ENCODE assay signal across 22 cellular contexts in genomic region chr11:27401760-27402316, GRCh38. TPM values are rescaled to one million over a fixed set of nuclear protein-coding genes. Genes with fewer than 3 reads are reported as not detected.
DNase-seq lines count a peak whose midpoint lies in the region; ATAC-seq and TF ChIP-seq lines count a peak whose summit lies in the region.
"Had no signal": no experiment of that assay in that cellular context is flagged by ENCODE, and none has a peak within 500 bp of the region (broad histone marks: within the 10 kb centered on the region; RNA-seq: fewer than 3 reads in every experiment).

No MANE protein-coding gene starts in this region.

- H3K27ac ChIP-seq in SK-N-MC (peak overlapping the region; percentile 52; the same call in 1 of the 2 replicates), liver (ENCODE audit: low read depth in 1 of 2, low read length in 2 of 2) (peak overlapping the region; percentile 77 to 80), upper lobe of left lung (no peak overlapping the region), suprapubic skin (no peak overlapping the region)
- H3K27ac ChIP-seq: BLaER1 treated with 17β-estradiol and CSF1 and Interleukin-3, amounts not matched to agents 10 nM and 100 nM; esophagus squamous epithelium; ovary; uterus had no signal

- H3K36me3 ChIP-seq in SK-N-MC (ENCODE audit: insufficient read depth, low read length) (no peaks in the 10 kb centered on the region), liver (ENCODE audit: control insufficient read depth in 4 of 4, insufficient read depth in 3 of 4, low read depth in 1 of 4, low read length in 3 of 4) (no peaks in the 10 kb centered on the region), upper lobe of left lung (no peaks in the 10 kb centered on the region), suprapubic skin (no peaks in the 10 kb centered on the region)
- H3K36me3 ChIP-seq: BLaER1 treated with 17β-estradiol and CSF1 and Interleukin-3, amounts not matched to agents 10 nM and 100 nM; ovary; uterus had no signal

- no peak for TF ChIP-seq POLR2A in upper lobe of left lung (IDR thresholded peaks at IDR 0.05)
- TF ChIP-seq POLR2A in suprapubic skin (IDR thresholded peaks at IDR 0.05), result no peak

- WGBS in liver, result 38% methylated on average over 5 of the region's 5 CpGs
- 68 to 74% methylated on average over 5 of the region's 5 CpGs for WGBS in upper lobe of left lung, 2 donors
- 78% methylated on average over 5 of the region's 5 CpGs for WGBS in suprapubic skin

- no peaks in the 10 kb centered on the region for H3K27me3 ChIP-seq in liver (ENCODE audit: control insufficient read depth in 4 of 4, insufficient read depth in 4 of 4, low read length in 3 of 4)
- H3K27me3 ChIP-seq in upper lobe of left lung, result no peaks in the 10 kb centered on the region
- no peaks in the 10 kb centered on the region for H3K27me3 ChIP-seq in suprapubic skin
- H3K27me3 ChIP-seq: BLaER1 treated with 17β-estradiol and CSF1 and Interleukin-3, amounts not matched to agents 10 nM and 100 nM; esophagus squamous epithelium; ovary; uterus had no signal

- DNase-seq in NCI-H510A treated with DMSO at 0.1 percent for 48 hours (lab: John Stamatoyannopoulos, UW) (peak; percentile 58), NCI-H510A (lab: John Stamatoyannopoulos, UW) (no peak), SK-N-MC (ENCODE audit: low read depth, low spot score) (no peak), upper lobe of left lung (no peak), NCI-H128 (lab: John Stamatoyannopoulos, UW; ENCODE audit: unreplicated experiment) (no peak), suprapubic skin (ENCODE audit: low spot score in 2 of 2) (no peak)
- DNase-seq: activated CD4-positive, alpha-beta T cell treated with anti-CD3 and anti-CD28 coated beads, Interleukin-2, amount 50 U/mL, for 48 hours; activated naive CD4-positive, alpha-beta T cell; aorta; effector CD4-positive, alpha-beta T cell; esophagus squamous epithelium; IMR-90; naive B cell; NCI-H1930; NCI-H526; ovary; stimulated activated CD4-positive, alpha-beta T cell treated with anti-CD3 and anti-CD28 coated beads, Interleukin-2, amount 100 ng/mL, for 24 hours; uterus had no signal

- TF ChIP-seq EP300 in upper lobe of left lung (IDR thresholded peaks at IDR 0.05) (peak in 1 of 4 donors; percentile 40), suprapubic skin (IDR thresholded peaks at IDR 0.05) (no peak)

- H3K4me3 ChIP-seq in SK-N-MC (no peak overlapping the region; the same call in 1 of the 2 replicates), liver (ENCODE audit: low read depth in 1 of 3, low read length in 3 of 3) (no peak overlapping the region), upper lobe of left lung (no peak overlapping the region), suprapubic skin (no peak overlapping the region)
- H3K4me3 ChIP-seq: BLaER1 treated with 17β-estradiol and CSF1 and Interleukin-3, amounts not matched to agents 10 nM and 100 nM; esophagus squamous epithelium; ovary; uterus had no signal

- peak; percentile 47 to 75 for ATAC-seq in upper lobe of left lung (ENCODE audit: low FRiP score in 2 of 2)
- ATAC-seq in GM18867 (IDR thresholded peaks at IDR 0.05; ENCODE audit: unreplicated experiment), result no peak
- ATAC-seq: HCT116 had no signal

- TF ChIP-seq RAD21 in liver (IDR thresholded peaks at IDR 0.05), result peak; percentile 46

- TF ChIP-seq CTCF in liver (IDR thresholded peaks at IDR 0.05; ENCODE audit: low read depth, low read length, missing input control) (no peak), upper lobe of left lung (IDR thresholded peaks at IDR 0.05) (no peak), suprapubic skin (IDR thresholded peaks at IDR 0.05) (no peak)

- no peak overlapping the region for H3K9ac ChIP-seq in SK-N-MC (ENCODE audit: insufficient read length)
- peak overlapping the region in 1 of 2 donors; percentile 39 for H3K9ac ChIP-seq in liver (ENCODE audit: low read depth in 1 of 2, low read length in 2 of 2)
- H3K9ac ChIP-seq: BLaER1 treated with 17β-estradiol and CSF1 and Interleukin-3, amounts not matched to agents 10 nM and 100 nM had no signal

- peaks cover 7 to 64% (median 38%) of the 10 kb centered on the region in 4 donors for H3K4me1 ChIP-seq in liver (ENCODE audit: control insufficient read depth in 4 of 4, insufficient read depth in 4 of 4, low read length in 3 of 4)
- H3K4me1 ChIP-seq in upper lobe of left lung, result peaks cover 0 to 9% (median 5%) of the 10 kb centered on the region in 4 donors
- peaks cover 62% of the 10 kb centered on the region for H3K4me1 ChIP-seq in suprapubic skin
- H3K4me1 ChIP-seq: BLaER1 treated with 17β-estradiol and CSF1 and Interleukin-3, amounts not matched to agents 10 nM and 100 nM; uterus had no signal

- H3K9me3 ChIP-seq in SK-N-MC (ENCODE audit: low read depth, low read length) (no peaks in the 10 kb centered on the region), liver (ENCODE audit: control insufficient read depth in 4 of 4, low read length in 3 of 4) (no peaks in the 10 kb centered on the region), upper lobe of left lung (no peaks in the 10 kb centered on the region), suprapubic skin (no peaks in the 10 kb centered on the region)
- H3K9me3 ChIP-seq: BLaER1 treated with 17β-estradiol and CSF1 and Interleukin-3, amounts not matched to agents 10 nM and 100 nM; esophagus squamous epithelium; ovary; uterus had no signal

TF ChIP-seq in liver, 16 proteins besides CTCF, POLR2A, EP300 and RAD21:
- TF ChIP-seq ATF3 (IDR thresholded peaks at IDR 0.05) (peak; percentile 25), RXRA (IDR thresholded peaks at IDR 0.05) (peak; percentile 68 to 83), FOXA2 (IDR thresholded peaks at IDR 0.05) (peak; percentile 94), SP1 (IDR thresholded peaks at IDR 0.05) (peak; percentile 68), NR2F2 (IDR thresholded peaks at IDR 0.05) (peak; percentile 39), HNF4G (IDR thresholded peaks at IDR 0.05) (no peak), JUND (IDR thresholded peaks at IDR 0.05) (peak in 1 of 2 donors; percentile 80), TAF1 (conservative IDR thresholded peaks at IDR 0.05) (no peak), GABPA (IDR thresholded peaks at IDR 0.05 in 1 of 2, conservative IDR thresholded peaks at IDR 0.05 in 1 of 2) (no peak), HNF4A (conservative IDR thresholded peaks at IDR 0.05) (peak; percentile 69 to 73), FOXA1 (IDR thresholded peaks at IDR 0.05) (peak; percentile 87)
- TF ChIP-seq, protein P1, sequence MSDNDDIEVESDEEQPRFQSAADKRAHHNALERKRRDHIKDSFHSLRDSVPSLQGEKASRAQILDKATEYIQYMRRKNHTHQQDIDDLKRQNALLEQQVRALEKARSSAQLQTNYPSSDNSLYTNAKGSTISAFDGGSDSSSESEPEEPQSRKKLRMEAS (IDR thresholded peaks at IDR 0.05), result no peak
- TF ChIP-seq, protein P2, sequence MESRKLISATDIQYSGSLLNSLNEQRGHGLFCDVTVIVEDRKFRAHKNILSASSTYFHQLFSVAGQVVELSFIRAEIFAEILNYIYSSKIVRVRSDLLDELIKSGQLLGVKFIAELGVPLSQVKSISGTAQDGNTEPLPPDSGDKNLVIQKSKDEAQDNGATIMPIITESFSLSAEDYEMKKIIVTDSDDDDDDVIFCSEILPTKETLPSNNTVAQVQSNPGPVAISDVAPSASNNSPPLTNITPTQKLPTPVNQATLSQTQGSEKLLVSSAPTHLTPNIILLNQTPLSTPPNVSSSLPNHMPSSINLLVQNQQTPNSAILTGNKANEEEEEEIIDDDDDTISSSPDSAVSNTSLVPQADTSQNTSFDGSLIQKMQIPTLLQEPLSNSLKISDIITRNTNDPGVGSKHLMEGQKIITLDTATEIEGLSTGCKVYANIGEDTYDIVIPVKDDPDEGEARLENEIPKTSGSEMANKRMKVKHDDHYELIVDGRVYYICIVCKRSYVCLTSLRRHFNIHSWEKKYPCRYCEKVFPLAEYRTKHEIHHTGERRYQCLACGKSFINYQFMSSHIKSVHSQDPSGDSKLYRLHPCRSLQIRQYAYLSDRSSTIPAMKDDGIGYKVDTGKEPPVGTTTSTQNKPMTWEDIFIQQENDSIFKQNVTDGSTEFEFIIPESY (IDR thresholded peaks at IDR 0.05), result peak; percentile 39

RNA-seq across cellular contexts. Expression of gene CCDC34, which starts 38.8 kb away (rescaled TPM):
- total RNA-seq in liver (10 to 100 TPM in 1 of 2 donors, 1 to 10 TPM in 1; 1.8 to 10.5 TPM), upper lobe of left lung (1 to 10 TPM in 4 of 6 donors, under 1 TPM in 1, not detected in 1; 1.00 to 6.4 (median 1.6) TPM), suprapubic skin (1 to 10 TPM; 3.2 to 8.0 (median 4.0) TPM)
- 1 to 10 TPM; 1.1 to 1.3 TPM for polyA plus RNA-seq in liver

Comparison
In these comparisons a context has a peak if more than half of its experiments do, and no peak if none do; other contexts are left out.
1. H3K27ac ChIP-seq: peak in SK-N-MC (single experiment) and liver (2 of 2); none in upper lobe of left lung (0 of 4) and suprapubic skin (single experiment).